24 cellular contexts compared by ENCODE assay signal in genomic region chr12:40435251-40435650, GRCh38.
"Had no signal": no experiment of that assay in that cellular context is flagged by ENCODE, and none has a peak within 500 bp of the region (broad histone marks: within the 10 kb centered on the region; RNA-seq: fewer than 3 reads in every experiment).

No MANE protein-coding gene starts in this region.

- H3K36me3 ChIP-seq: left lung, left ventricle myocardium inferior, lower lobe of right lung had no signal

- H3K79me2 ChIP-seq: hepatocyte had no signal

- H3K9me3 ChIP-seq: left lung, left ventricle myocardium inferior, lower lobe of right lung, mucosa of descending colon had no signal

- H3K4me3 ChIP-seq: hepatocyte, left lung, left ventricle myocardium inferior, lower lobe of right lung, lung, mucosa of descending colon had no signal

- FAIRE-seq: islet of Langerhans, keratinocyte had no signal

- H3K4me2 ChIP-seq: hepatocyte had no signal

- H3K27ac ChIP-seq: hepatocyte, left lung, left ventricle myocardium inferior, lower lobe of right lung had no signal

- ATAC-seq: left cardiac atrium; left colon; left lobe of liver; left ventricle myocardium superior; lower lobe of right lung; mucosa of descending colon; naive thymus-derived CD4-positive, alpha-beta T cell had no signal

- H3K4me1 ChIP-seq: left lung, left ventricle myocardium inferior, lower lobe of right lung had no signal

- DNase-seq: hippocampal formation; hypothalamus; immature natural killer cell; islet precursor cell; kidney; kidney glomerular epithelial cell; left cardiac atrium; left colon; left lung; left ventricle myocardium inferior; left ventricle myocardium superior; lower lobe of right lung; mammary epithelial cell; mesenchymal stem cell; mesendoderm; midbrain; mucosa of descending colon; naive B cell; naive thymus-derived CD4-positive, alpha-beta T cell had no signal

- H3K27me3 ChIP-seq: hepatocyte, left lung had no signal

- H2AFZ ChIP-seq: hepatocyte had no signal
